In the genomic region with DNA sequence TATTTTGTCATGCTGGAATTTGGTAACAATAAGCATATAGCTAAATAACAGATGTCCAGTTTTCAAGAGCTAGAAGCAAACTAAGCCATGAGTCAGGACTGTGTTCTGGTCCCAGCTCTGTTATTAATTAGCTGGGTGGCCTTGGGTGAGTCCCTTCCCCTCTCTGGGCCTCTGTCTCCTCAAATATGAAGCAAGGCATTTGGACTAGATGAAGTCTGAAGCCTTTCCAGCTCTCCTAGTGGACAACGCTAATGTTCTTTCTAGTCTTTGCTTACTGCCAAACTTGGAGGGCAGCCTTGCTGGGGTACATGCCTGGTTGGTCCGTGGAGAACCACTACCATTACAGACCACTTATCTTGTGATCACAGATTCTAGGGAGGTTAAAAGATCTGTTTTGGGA, we compare ENCODE assay signal across 22 cellular contexts.
DNase-seq lines count a peak whose midpoint lies in the region; ATAC-seq and TF ChIP-seq lines count a peak whose summit lies in the region.
"Had no signal": no experiment of that assay in that cellular context is flagged by ENCODE, and none has a peak within 500 bp of the region (broad histone marks: within the 10 kb centered on the region; RNA-seq: fewer than 3 reads in every experiment).

No MANE protein-coding gene starts in this region.

- no peak overlapping the region for H3K4me3 ChIP-seq in left ventricle myocardium inferior
- no peak overlapping the region for H3K4me3 ChIP-seq in aorta (ENCODE audit: low read length in 2 of 2)
- no peak overlapping the region for H3K4me3 ChIP-seq in effector memory CD4-positive, alpha-beta T cell (ENCODE audit: insufficient read depth, low read depth, low read length, poor library complexity, severe bottlenecking)
- H3K4me3 ChIP-seq: BLaER1 treated with 17β-estradiol and CSF1 and Interleukin-3, amounts not matched to agents 10 nM and 100 nM; PC-9 had no signal

- H3K4me1 ChIP-seq in left ventricle myocardium inferior (peaks cover 6% of the 10 kb centered on the region), aorta (ENCODE audit: control insufficient read depth in 1 of 2, insufficient read depth in 2 of 2, low read length in 2 of 2) (peaks cover 0 to 3% of the 10 kb centered on the region in 2 donors)
- H3K4me1 ChIP-seq in effector memory CD4-positive, alpha-beta T cell (ENCODE audit: control insufficient read depth, insufficient read depth, low read length, poor library complexity, severe bottlenecking), result no peaks in the 10 kb centered on the region
- H3K4me1 ChIP-seq: BLaER1 treated with 17β-estradiol and CSF1 and Interleukin-3, amounts not matched to agents 10 nM and 100 nM had no signal

- TF ChIP-seq CTCF in left ventricle myocardium inferior (IDR thresholded peaks at IDR 0.05; ENCODE audit: borderline replicate concordance), result no peak

- peaks cover 68% of the 10 kb centered on the region for H3K36me3 ChIP-seq in left ventricle myocardium inferior
- peaks cover 7% of the 10 kb centered on the region in 2 donors for H3K36me3 ChIP-seq in aorta (ENCODE audit: control insufficient read depth in 1 of 2, insufficient read depth in 2 of 2, low read length in 1 of 2)
- no peaks in the 10 kb centered on the region for H3K36me3 ChIP-seq in effector memory CD4-positive, alpha-beta T cell (ENCODE audit: control insufficient read depth, insufficient read depth, low read length)
- H3K36me3 ChIP-seq: BLaER1 treated with 17β-estradiol and CSF1 and Interleukin-3, amounts not matched to agents 10 nM and 100 nM had no signal

- no peak for ATAC-seq in left ventricle myocardium superior
- ATAC-seq in aorta (ENCODE audit: low FRiP score), result peak; percentile 9
- ATAC-seq in HG02938 (IDR thresholded peaks at IDR 0.05; ENCODE audit: unreplicated experiment), result no peak
- no peak for ATAC-seq in HG02763 (IDR thresholded peaks at IDR 0.05; ENCODE audit: unreplicated experiment)
- ATAC-seq: activated CD4-positive, CD25-positive, alpha-beta regulatory T cell treated with anti-CD3 and anti-CD28 coated beads, Interleukin-2, amount 50 U/mL, for 24 hours had no signal

- 8 to 11% methylated on average over 2 of the region's 2 CpGs for WGBS in aorta, 2 donors

- H3K27ac ChIP-seq in left ventricle myocardium inferior (replicated peaks) (peak overlapping the region; percentile 10), aorta (ENCODE audit: low read depth in 1 of 2, low read length in 2 of 2) (peak overlapping the region in 1 of 2 donors; percentile 51)
- no peak overlapping the region for H3K27ac ChIP-seq in effector memory CD4-positive, alpha-beta T cell (ENCODE audit: insufficient read depth, low read length, poor library complexity, severe bottlenecking)
- H3K27ac ChIP-seq: BLaER1 treated with 17β-estradiol and CSF1 and Interleukin-3, amounts not matched to agents 10 nM and 100 nM; neutrophil; PC-9 had no signal

- DNase-seq in left ventricle myocardium inferior (no peak), left ventricle myocardium superior (no peak), amniotic epithelial cell (ENCODE audit: low read depth) (peak; percentile 33), fibroblast of the conjunctiva (ENCODE audit: low read depth) (peak; percentile 43), aorta (no peak)
- DNase-seq in effector memory CD4-positive, alpha-beta T cell, result no peak
- DNase-seq: activated CD4-positive, alpha-beta memory T cell treated with anti-CD3 and anti-CD28 coated beads, Interleukin-2, amount 10 ng/mL, durations not matched to agents 7 days and 5 days; activated effector memory CD4-positive, alpha-beta T cell treated with Interleukin-2 at 50 U/mL for 16 hours; activated T-cell treated with anti-CD3 and anti-CD28 coated beads for 4 hours; brain microvascular endothelial cell; Calu3; KG1; NCI-H1436 treated with DMSO at 0.1 percent for 48 hours; PC-9; small intestine; stimulated activated CD4-positive, alpha-beta T cell treated with anti-CD3 and anti-CD28 coated beads, Interleukin-1b, Interleukin-23, amount 100 ng/mL, for 48 hours; T-helper 1 cell had no signal

- no peaks in the 10 kb centered on the region for H3K27me3 ChIP-seq in left ventricle myocardium inferior (ENCODE audit: low read depth)
- no peaks in the 10 kb centered on the region for H3K27me3 ChIP-seq in aorta (ENCODE audit: control insufficient read depth in 1 of 2, insufficient read depth in 2 of 2, low read length in 1 of 2)
- H3K27me3 ChIP-seq in effector memory CD4-positive, alpha-beta T cell (replicated peaks; ENCODE audit: control insufficient read depth, insufficient read depth, low read length, poor library complexity, severe bottlenecking), result no peaks in the 10 kb centered on the region
- H3K27me3 ChIP-seq: BLaER1 treated with 17β-estradiol and CSF1 and Interleukin-3, amounts not matched to agents 10 nM and 100 nM; brain microvascular endothelial cell; neutrophil had no signal

- intact Hi-C loops in left ventricle myocardium inferior (cut with micrococcal nuclease) (no loop called here), left ventricle myocardium superior (cut with micrococcal nuclease) (no loop called here), aorta (cut with DNase I) (no loop called here)

- H3K9me3 ChIP-seq in left ventricle myocardium inferior (replicated peaks) (no peaks in the 10 kb centered on the region), aorta (ENCODE audit: control insufficient read depth, low read length) (no peaks in the 10 kb centered on the region)
- no peaks in the 10 kb centered on the region for H3K9me3 ChIP-seq in effector memory CD4-positive, alpha-beta T cell (ENCODE audit: control insufficient read depth, low read length)
- H3K9me3 ChIP-seq: neutrophil had no signal

Comparison
In these comparisons a context has a peak if more than half of its experiments do, and no peak if none do; other contexts are left out.
1. DNase-seq: peak in amniotic epithelial cell (single experiment) and fibroblast of the conjunctiva (single experiment); none in left ventricle myocardium inferior (single experiment), left ventricle myocardium superior (single experiment), aorta (0 of 2) and effector memory CD4-positive, alpha-beta T cell (0 of 3).